36 cellular contexts compared by ENCODE assay signal in genomic region chr5:60360355-60360754, GRCh38.
"Had no signal": no experiment of that assay in that cellular context is flagged by ENCODE, and none has a peak within 500 bp of the region (broad histone marks: within the 10 kb centered on the region; RNA-seq: fewer than 3 reads in every experiment).

No MANE protein-coding gene starts in this region.

- H3K4me1 ChIP-seq: adrenal gland, breast epithelium had no signal

- H3K36me3 ChIP-seq: adrenal gland, brain microvascular endothelial cell, breast epithelium had no signal

- FAIRE-seq: astrocyte, TTC549 had no signal

- H3K4me3 ChIP-seq: adrenal gland, body of pancreas, breast epithelium had no signal

- H3K4me3 Mint-ChIP-seq: activated B cell treated with CpG ODN at 0.5 μM for 24 hours; activated CD4-positive, alpha-beta memory T cell treated with anti-CD3 and anti-CD28 coated beads for 36 hours; activated CD4-positive, alpha-beta T cell treated with anti-CD3 and anti-CD28 coated beads, Interleukin-2, amount 10 ng/mL, durations not matched to agents 24 days and 14 days; activated CD8-positive, alpha-beta T cell treated with anti-CD3 and anti-CD28 coated beads for 36 hours; activated naive CD4-positive, alpha-beta T cell treated with anti-CD3 and anti-CD28 coated beads, Interleukin-2, amount 10 ng/mL, durations not matched to agents 7 days and 5 days; activated naive CD8-positive, alpha-beta T cell treated with anti-CD3 and anti-CD28 coated beads for 36 hours; activated T-cell treated with anti-CD3 and anti-CD28 coated beads, Interleukin-2, amount 50 U/mL, for 4 hours; activated T-cell treated with anti-CD3 and anti-CD28 coated beads, Interleukin-2, amount 50 U/mL, for 72 hours; activated T-helper 1 cell treated with anti-CD3 and anti-CD28 coated beads, Interleukin-12 subunit alpha, Interleukin-12 subunit beta, Interleukin-2, Interleukin-4 antibody, amounts not matched to agents 30 ng/mL and 10 ng/mL and 1 ng/mL, durations not matched to agents 14 hours and 24 hours and 36 hours; T-helper 1 cell treated with Interleukin-12 subunit alpha and Interleukin-12 subunit beta and Interleukin-4 antibody, amounts not matched to agents 30 μg/mL and 1 μg/mL, for 36 hours; T-helper 2 cell treated with Interferon-gamma antibody and Interleukin-4, amounts not matched to agents 5 μg/mL and 100 μg/mL, for 36 hours had no signal

- ATAC-seq: activated CD8-positive, alpha-beta T cell treated with anti-CD3 and anti-CD28 coated beads for 36 hours; activated naive CD4-positive, alpha-beta T cell treated with anti-CD3 and anti-CD28 coated beads, Interleukin-2, amount 50 U/mL, for 72 hours; activated T-cell treated with anti-CD3 and anti-CD28 coated beads, Interleukin-2, amount 50 U/mL, for 4 hours; activated T-cell treated with anti-CD3 and anti-CD28 coated beads, Interleukin-2, amount 50 U/mL, for 72 hours; body of pancreas had no signal

- H3K9me3 ChIP-seq: adrenal gland, body of pancreas, breast epithelium had no signal

- H3K4me1 Mint-ChIP-seq: activated B cell treated with CpG ODN at 0.5 μM for 24 hours; activated CD4-positive, alpha-beta T cell treated with anti-CD3 and anti-CD28 coated beads, Interleukin-2, amount 10 ng/mL, durations not matched to agents 24 days and 14 days; activated naive CD4-positive, alpha-beta T cell treated with anti-CD3 and anti-CD28 coated beads, Interleukin-2, amount 10 ng/mL, durations not matched to agents 7 days and 5 days; activated naive CD8-positive, alpha-beta T cell treated with anti-CD3 and anti-CD28 coated beads for 36 hours had no signal

- H3K9me3 Mint-ChIP-seq: activated B cell treated with CpG ODN at 0.5 μM for 24 hours; activated CD4-positive, alpha-beta memory T cell treated with anti-CD3 and anti-CD28 coated beads for 36 hours; activated CD4-positive, alpha-beta T cell treated with anti-CD3 and anti-CD28 coated beads, Interleukin-2, amount 10 ng/mL, durations not matched to agents 24 days and 14 days; activated CD8-positive, alpha-beta T cell treated with anti-CD3 and anti-CD28 coated beads for 36 hours; activated naive CD4-positive, alpha-beta T cell treated with anti-CD3 and anti-CD28 coated beads, Interleukin-2, amount 10 ng/mL, durations not matched to agents 7 days and 5 days; activated naive CD8-positive, alpha-beta T cell treated with anti-CD3 and anti-CD28 coated beads for 36 hours; activated T-cell treated with anti-CD3 and anti-CD28 coated beads, Interleukin-2, amount 50 U/mL, for 4 hours; activated T-cell treated with anti-CD3 and anti-CD28 coated beads, Interleukin-2, amount 50 U/mL, for 72 hours; activated T-helper 1 cell treated with anti-CD3 and anti-CD28 coated beads, Interleukin-12 subunit alpha, Interleukin-12 subunit beta, Interleukin-2, Interleukin-4 antibody, amounts not matched to agents 30 ng/mL and 10 ng/mL and 1 ng/mL, durations not matched to agents 14 hours and 24 hours and 36 hours; activated T-helper 2 cell treated with anti-CD3 and anti-CD28 coated beads, Interferon-gamma antibody, Interleukin-2, Interleukin-4, amounts not matched to agents 10 μg/mL and 5 μg/mL and 100 μg/mL, durations not matched to agents 14 hours and 24 hours and 36 hours; T-helper 1 cell treated with Interleukin-12 subunit alpha and Interleukin-12 subunit beta and Interleukin-4 antibody, amounts not matched to agents 30 μg/mL and 1 μg/mL, for 36 hours; T-helper 2 cell treated with Interferon-gamma antibody and Interleukin-4, amounts not matched to agents 5 μg/mL and 100 μg/mL, for 36 hours had no signal

- H3K36me3 Mint-ChIP-seq: activated CD4-positive, alpha-beta memory T cell treated with anti-CD3 and anti-CD28 coated beads for 36 hours; activated naive CD4-positive, alpha-beta T cell treated with anti-CD3 and anti-CD28 coated beads, Interleukin-2, amount 10 ng/mL, durations not matched to agents 7 days and 5 days; activated naive CD4-positive, alpha-beta T cell treated with anti-CD3 and anti-CD28 coated beads, Interleukin-2, amount 50 U/mL, for 72 hours; activated naive CD8-positive, alpha-beta T cell treated with anti-CD3 and anti-CD28 coated beads for 36 hours had no signal

- H3K27me3 Mint-ChIP-seq: activated B cell treated with CpG ODN at 0.5 μM for 24 hours; activated CD4-positive, alpha-beta memory T cell treated with anti-CD3 and anti-CD28 coated beads for 36 hours; activated CD4-positive, alpha-beta T cell treated with anti-CD3 and anti-CD28 coated beads, Interleukin-2, amount 10 ng/mL, durations not matched to agents 24 days and 14 days; activated CD8-positive, alpha-beta T cell treated with anti-CD3 and anti-CD28 coated beads for 36 hours; activated naive CD4-positive, alpha-beta T cell treated with anti-CD3 and anti-CD28 coated beads, Interleukin-2, amount 10 ng/mL, durations not matched to agents 7 days and 5 days had no signal

- H3K27me3 ChIP-seq: adrenal gland, body of pancreas, brain microvascular endothelial cell, breast epithelium had no signal

- DNase-seq: activated B cell treated with CpG ODN at 0.5 μM for 24 hours; activated CD4-positive, alpha-beta memory T cell treated with anti-CD3 and anti-CD28 coated beads for 36 hours; activated CD4-positive, alpha-beta T cell treated with anti-CD3 and anti-CD28 coated beads for 4 hours; activated CD4-positive, alpha-beta T cell treated with anti-CD3 and anti-CD28 coated beads, Interleukin-2, amount 10 ng/mL, durations not matched to agents 24 days and 14 days; activated CD4-positive, alpha-beta T cell treated with anti-CD3 and anti-CD28 coated beads, Interleukin-2, amount 50 U/mL, for 1 hour; activated CD4-positive, alpha-beta T cell treated with anti-CD3 and anti-CD28 coated beads, Interleukin-2, amount 50 U/mL, for 4 hours; activated CD4-positive, CD25-positive, alpha-beta regulatory T cell treated with anti-CD3 and anti-CD28 coated beads, Interleukin-2, amount 50 U/mL, for 72 hours; activated CD8-positive, alpha-beta memory T cell treated with anti-CD3 and anti-CD28 coated beads, Interleukin-2, amount 50 U/mL, for 4 hours; activated CD8-positive, alpha-beta T cell treated with anti-CD3 and anti-CD28 coated beads for 36 hours; activated effector memory CD4-positive, alpha-beta T cell treated with Interleukin-2 at 50 U/mL for 16 hours; activated gamma-delta T cell; activated naive CD4-positive, alpha-beta T cell treated with anti-CD3 and anti-CD28 coated beads, Interleukin-2, amount 10 ng/mL, durations not matched to agents 7 days and 5 days; activated naive CD4-positive, alpha-beta T cell treated with Interleukin-2 at 50 U/mL for 16 hours; activated naive CD8-positive, alpha-beta T cell treated with anti-CD3 and anti-CD28 coated beads for 36 hours; activated T-cell treated with anti-CD3 and anti-CD28 coated beads for 4 hours; activated T-cell treated with anti-CD3 and anti-CD28 coated beads, Interleukin-2, amount 50 U/mL, for 1 hour; activated T-cell treated with anti-CD3 and anti-CD28 coated beads, Interleukin-2, amount 50 U/mL, for 4 hours; activated T-cell treated with anti-CD3 and anti-CD28 coated beads, Interleukin-2, amount 50 U/mL, for 72 hours; adrenal gland; amniotic stem cell; aorta; body of pancreas; brain microvascular endothelial cell; central memory CD4-positive, alpha-beta T cell; T-helper 1 cell; T-helper 2 cell; T-helper 9 cell had no signal

- H3K27ac Mint-ChIP-seq: activated B cell treated with CpG ODN at 0.5 μM for 24 hours; activated CD4-positive, alpha-beta memory T cell treated with anti-CD3 and anti-CD28 coated beads for 36 hours; activated CD4-positive, alpha-beta T cell treated with anti-CD3 and anti-CD28 coated beads, Interleukin-2, amount 10 ng/mL, durations not matched to agents 24 days and 14 days; activated CD8-positive, alpha-beta T cell treated with anti-CD3 and anti-CD28 coated beads for 36 hours; activated naive CD4-positive, alpha-beta T cell treated with anti-CD3 and anti-CD28 coated beads, Interleukin-2, amount 10 ng/mL, durations not matched to agents 7 days and 5 days; activated naive CD4-positive, alpha-beta T cell treated with anti-CD3 and anti-CD28 coated beads, Interleukin-2, amount 50 U/mL, for 72 hours; activated naive CD8-positive, alpha-beta T cell treated with anti-CD3 and anti-CD28 coated beads for 36 hours; activated T-cell treated with anti-CD3 and anti-CD28 coated beads, Interleukin-2, amount 50 U/mL, for 72 hours; activated T-helper 1 cell treated with anti-CD3 and anti-CD28 coated beads, Interleukin-12 subunit alpha, Interleukin-12 subunit beta, Interleukin-2, Interleukin-4 antibody, amounts not matched to agents 30 ng/mL and 10 ng/mL and 1 ng/mL, durations not matched to agents 14 hours and 24 hours and 36 hours; activated T-helper 2 cell treated with anti-CD3 and anti-CD28 coated beads, Interferon-gamma antibody, Interleukin-2, Interleukin-4, amounts not matched to agents 10 μg/mL and 5 μg/mL and 100 μg/mL, durations not matched to agents 14 hours and 24 hours and 36 hours; T-helper 1 cell treated with Interleukin-12 subunit alpha and Interleukin-12 subunit beta and Interleukin-4 antibody, amounts not matched to agents 30 μg/mL and 1 μg/mL, for 36 hours; T-helper 2 cell treated with Interferon-gamma antibody and Interleukin-4, amounts not matched to agents 5 μg/mL and 100 μg/mL, for 36 hours had no signal

- H3K27ac ChIP-seq: adrenal gland, body of pancreas, brain microvascular endothelial cell, breast epithelium, VCaP had no signal
